12 cellular contexts compared by ENCODE assay signal in genomic region chr15:94258246-94258645, GRCh38. TPM values are rescaled to one million over a fixed set of nuclear protein-coding genes. Genes with fewer than 3 reads are reported as not detected.
DNase-seq lines count a peak whose midpoint lies in the region; ATAC-seq and TF ChIP-seq lines count a peak whose summit lies in the region.
"Had no signal": no experiment of that assay in that cellular context is flagged by ENCODE, and none has a peak within 500 bp of the region (broad histone marks: within the 10 kb centered on the region; RNA-seq: fewer than 3 reads in every experiment).

No MANE protein-coding gene starts in this region.

- peak; percentile 76 for DNase-seq in germinal center (ENCODE audit: low spot score)
- no peak for DNase-seq in NOMO-1 treated with dmso at 0.1 percent for 144 hours (lab: John Stamatoyannopoulos, UW; ENCODE audit: unreplicated experiment)
- DNase-seq in esophagus muscularis mucosa (ENCODE audit: extremely low spot score): no peak
- no peak for DNase-seq in GM19238 (ENCODE audit: insufficient read length, low spot score)
- DNase-seq in DMS79 (lab: John Stamatoyannopoulos, UW): no peak
- DNase-seq: activated T-cell treated with anti-CD3 and anti-CD28 coated beads, Interleukin-2, amount 50 U/mL, for 48 hours; NCI-H510A had no signal

- no peak overlapping the region for H3K27ac ChIP-seq in esophagus muscularis mucosa (replicated peaks in 1 of 4)
- H3K27ac ChIP-seq: cardiac muscle cell had no signal

- H3K27me3 ChIP-seq in esophagus muscularis mucosa: no peaks in the 10 kb centered on the region
- H3K27me3 ChIP-seq: cardiac muscle cell had no signal

- intact Hi-C loops in esophagus muscularis mucosa (cut with DNase I): no loop called here

- ATAC-seq in GM18870 (IDR thresholded peaks at IDR 0.05; ENCODE audit: unreplicated experiment): peak; percentile 50
- ATAC-seq in GM21723 (IDR thresholded peaks at IDR 0.05; ENCODE audit: unreplicated experiment): peak; percentile 63
- peak; percentile 54 for ATAC-seq in HG03196 (IDR thresholded peaks at IDR 0.05; ENCODE audit: unreplicated experiment)
- ATAC-seq: left lobe of liver had no signal

- WGBS in esophagus muscularis mucosa: 100% methylated on average over 2 of the region's 2 CpGs

- H3K4me3 ChIP-seq in esophagus muscularis mucosa: no peak overlapping the region
- H3K4me3 ChIP-seq: cardiac muscle cell had no signal

- TF ChIP-seq EP300 in esophagus muscularis mucosa (IDR thresholded peaks at IDR 0.05): no peak

- TF ChIP-seq POLR2A in esophagus muscularis mucosa (IDR thresholded peaks at IDR 0.05; ENCODE audit: low read depth): no peak

- no peaks in the 10 kb centered on the region for H3K36me3 ChIP-seq in esophagus muscularis mucosa
- H3K36me3 ChIP-seq: cardiac muscle cell had no signal

- H3K4me1 ChIP-seq in esophagus muscularis mucosa: peaks cover 0 to 5% (median 0%) of the 10 kb centered on the region in 4 donors

- H3K9me3 ChIP-seq in esophagus muscularis mucosa: no peaks in the 10 kb centered on the region

- no peak for TF ChIP-seq CTCF in esophagus muscularis mucosa (IDR thresholded peaks at IDR 0.05)

RNA-seq across cellular contexts. Expression of gene MCTP2, which starts 26.9 kb away (rescaled TPM):
- total RNA-seq in esophagus muscularis mucosa: 10 to 100 TPM in 1 of 4 donors, 1 to 10 TPM in 3; 2.4 to 14.6 (median 4.4) TPM
